Comparison of ENCODE assay signal across 19 cellular contexts in the genomic region with DNA sequence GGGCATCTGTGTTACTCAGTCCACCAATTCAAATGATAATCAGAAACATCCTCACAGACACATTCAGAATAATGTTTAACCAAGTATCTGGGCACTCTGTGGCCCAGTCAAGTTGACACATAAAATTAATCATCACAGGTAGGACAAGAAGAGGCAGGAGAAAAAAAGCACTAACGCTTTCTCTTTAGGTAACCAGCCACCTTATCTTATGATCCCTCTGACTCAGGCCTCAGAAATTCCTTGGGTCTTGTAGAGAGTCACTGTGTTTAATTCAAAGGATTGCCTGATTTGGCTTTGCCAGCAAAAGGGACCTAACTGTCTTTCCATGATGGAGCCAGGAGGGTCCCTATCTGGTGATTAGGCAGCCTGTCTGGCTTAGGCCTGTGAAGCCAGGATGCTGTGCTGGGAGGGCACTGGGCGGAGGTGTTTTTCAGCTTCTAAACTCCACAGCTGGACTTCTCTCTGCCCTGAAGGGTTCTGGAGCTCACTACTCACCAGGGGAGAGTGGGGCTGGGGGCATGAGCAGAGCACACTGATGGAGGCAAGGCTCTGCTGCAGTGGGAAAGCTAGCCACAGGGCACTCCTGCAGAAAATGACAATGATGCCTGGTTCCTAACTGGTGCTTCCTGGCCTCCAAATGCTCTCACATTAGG. TPM values are rescaled to one million over a fixed set of nuclear protein-coding genes. Genes with fewer than 3 reads are reported as not detected.
"Had no signal": no experiment of that assay in that cellular context is flagged by ENCODE, and none has a peak within 500 bp of the region (broad histone marks: within the 10 kb centered on the region; RNA-seq: fewer than 3 reads in every experiment).

No MANE protein-coding gene starts in this region.

- H3K4me1 ChIP-seq: left lung, suprapubic skin, upper lobe of left lung had no signal

- H3K9me3 ChIP-seq: left lung, mucosa of descending colon, suprapubic skin, upper lobe of left lung had no signal

- H3K27ac ChIP-seq: left lung, skin epidermis, suprapubic skin, upper lobe of left lung had no signal

- H3K27me3 ChIP-seq: left lung, upper lobe of left lung had no signal

- H3K4me3 ChIP-seq: left lung, mucosa of descending colon, skin epidermis, suprapubic skin, upper lobe of left lung had no signal

- DNase-seq: activated CD4-positive, alpha-beta T cell treated with anti-CD3 and anti-CD28 coated beads for 1 hour; activated CD4-positive, alpha-beta T cell treated with anti-CD3 and anti-CD28 coated beads, Interleukin-2, amount 50 U/mL, for 4 hours; activated effector memory CD4-positive, alpha-beta T cell treated with Interleukin-2 at 50 U/mL for 16 hours; activated naive CD4-positive, alpha-beta T cell treated with anti-CD3 and anti-CD28 coated beads, Interleukin-2, amount 50 U/mL, for 16 hours; activated T-cell treated with anti-CD3 and anti-CD28 coated beads, Interleukin-2, amount 50 U/mL, for 24 hours; caudate nucleus; foreskin fibroblast; left lung; mucosa of descending colon; naive thymus-derived CD4-positive, alpha-beta T cell; stimulated activated CD4-positive, alpha-beta T cell treated with anti-CD3 and anti-CD28 coated beads, Interleukin-4, amount 100 ng/mL, for 4 hours; stimulated activated naive CD8-positive, alpha-beta T cell treated with anti-CD3 and anti-CD28 coated beads, Interleukin-15, Interleukin-2, amounts not matched to agents 100 U/mL and 50 U/mL, for 24 hours; T-helper 1 cell; T1000; upper lobe of left lung had no signal

- ATAC-seq: left lung; mucosa of descending colon; naive thymus-derived CD4-positive, alpha-beta T cell; SK-N-SH treated with all-trans-retinoic acid at 6 μM for 48 hours; stimulated activated naive CD8-positive, alpha-beta T cell treated with anti-CD3 and anti-CD28 coated beads, Interleukin-15, Interleukin-2, amounts not matched to agents 100 U/mL and 50 U/mL, for 24 hours had no signal

- H3K27ac Mint-ChIP-seq: activated T-cell treated with anti-CD3 and anti-CD28 coated beads, Interleukin-2, amount 50 U/mL, for 24 hours; naive thymus-derived CD4-positive, alpha-beta T cell had no signal

- H3K9me3 Mint-ChIP-seq: activated T-cell treated with anti-CD3 and anti-CD28 coated beads, Interleukin-2, amount 50 U/mL, for 24 hours had no signal

- H3K36me3 ChIP-seq: left lung, suprapubic skin, upper lobe of left lung had no signal

- H3K4me3 Mint-ChIP-seq: activated T-cell treated with anti-CD3 and anti-CD28 coated beads, Interleukin-2, amount 50 U/mL, for 24 hours; naive thymus-derived CD4-positive, alpha-beta T cell had no signal

RNA-seq across cellular contexts. Expression of a gene that starts 36.4 kb away (rescaled TPM):
- total RNA-seq: astrocyte; naive thymus-derived CD4-positive, alpha-beta T cell had no signal
- polyA plus RNA-seq: naive thymus-derived CD4-positive, alpha-beta T cell had no signal
